In the genomic region with DNA sequence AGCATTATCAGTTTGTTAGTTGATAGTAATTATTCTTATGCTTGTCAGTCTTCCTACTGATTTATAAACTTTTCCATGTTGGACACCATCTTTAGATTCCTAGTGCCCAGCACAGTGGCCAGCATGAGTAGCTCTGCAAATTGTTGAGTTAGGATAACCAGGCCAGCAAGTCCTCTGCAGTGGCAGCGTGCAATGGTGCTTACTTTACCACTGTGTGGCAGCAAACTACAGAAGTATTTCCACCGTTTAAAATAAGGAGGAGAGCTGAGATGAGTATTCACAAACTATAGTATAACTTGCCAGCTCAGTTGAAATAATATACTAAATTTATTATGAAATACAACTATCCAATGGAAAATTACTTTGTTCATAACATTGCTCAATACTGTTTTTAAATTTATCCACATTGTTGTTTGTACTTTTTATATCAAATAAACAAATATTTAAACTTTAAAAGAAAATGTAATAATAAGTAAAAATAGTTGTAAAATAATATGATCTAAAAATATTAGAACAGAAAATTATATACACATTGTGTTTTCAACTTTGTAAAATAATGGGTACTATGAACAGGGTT, we compare ENCODE assay signal across 8 cellular contexts. TPM values are rescaled to one million over a fixed set of nuclear protein-coding genes. Genes with fewer than 3 reads are reported as not detected.
DNase-seq lines count a peak whose midpoint lies in the region; ATAC-seq and TF ChIP-seq lines count a peak whose summit lies in the region.

No MANE protein-coding gene starts in this region.

- H3K4me1 ChIP-seq in GM23338 (ENCODE audit: insufficient read depth), result no peaks in the 10 kb centered on the region; the same call in none of the 2 replicates
- H3K4me1 ChIP-seq in effector memory CD4-positive, alpha-beta T cell (ENCODE audit: control insufficient read depth, insufficient read depth, low read length, poor library complexity, severe bottlenecking), result no peaks in the 10 kb centered on the region

- H3K4me3 ChIP-seq in GM23338, result no peak overlapping the region
- H3K4me3 ChIP-seq in effector memory CD4-positive, alpha-beta T cell (ENCODE audit: insufficient read depth, low read depth, low read length, poor library complexity, severe bottlenecking), result no peak overlapping the region

- peaks cover 2% of the 10 kb centered on the region for H3K27me3 Mint-ChIP-seq in GM23338 (ENCODE audit: insufficient read depth, low read depth, poor library complexity)

- H3K27ac Mint-ChIP-seq in GM23338, result no peak overlapping the region
- no peak overlapping the region for H3K27ac Mint-ChIP-seq in activated naive CD4-positive, alpha-beta T cell treated with anti-CD3 and anti-CD28 coated beads, Interleukin-2, amount 50 U/mL, for 72 hours
- no peak overlapping the region for H3K27ac Mint-ChIP-seq in stimulated activated effector memory CD8-positive, alpha-beta T cell treated with anti-CD3 and anti-CD28 coated beads, Interleukin-12 subunit alpha, Interleukin-12 subunit beta, amount 100 ng/mL, for 72 hours

- H3K36me3 ChIP-seq in GM23338 (ENCODE audit: insufficient read depth), result no peaks in the 10 kb centered on the region
- H3K36me3 ChIP-seq in effector memory CD4-positive, alpha-beta T cell (ENCODE audit: control insufficient read depth, insufficient read depth, low read length), result no peaks in the 10 kb centered on the region

- peaks cover 18% of the 10 kb centered on the region; the same call in 2 of the 3 replicates for H3K4me1 Mint-ChIP-seq in GM23338
- peaks cover 6% of the 10 kb centered on the region for H3K4me1 Mint-ChIP-seq in stimulated activated effector memory CD8-positive, alpha-beta T cell treated with anti-CD3 and anti-CD28 coated beads, Interleukin-12 subunit alpha, Interleukin-12 subunit beta, amount 100 ng/mL, for 72 hours

- H3K4me2 ChIP-seq in GM23338, result no peak overlapping the region

- peak; percentile 18 for DNase-seq in CD1c-positive myeloid dendritic cell (ENCODE audit: extremely low spot score)
- peak; percentile 77 for DNase-seq in GM23338 (ENCODE audit: low spot score)
- DNase-seq in NCI-H526 treated with DMSO at 0.1 percent for 48 hours (lab: John Stamatoyannopoulos, UW), result peak; percentile 22
- peak in 1 of 2 donors; percentile 28 for DNase-seq in activated naive CD4-positive, alpha-beta T cell treated with anti-CD3 and anti-CD28 coated beads, Interleukin-2, amount 50 U/mL, for 72 hours (ENCODE audit: low spot score in 2 of 2)
- DNase-seq in iPS-NIHi11 (ENCODE audit: low spot score), result peak; percentile 66
- DNase-seq in stimulated activated effector memory CD8-positive, alpha-beta T cell treated with anti-CD3 and anti-CD28 coated beads, Interleukin-12 subunit alpha, Interleukin-12 subunit beta, amount 100 ng/mL, for 72 hours (ENCODE audit: low spot score in 2 of 2), result no peak
- no peak for DNase-seq in effector memory CD4-positive, alpha-beta T cell

- no peaks in the 10 kb centered on the region for H3K9me3 Mint-ChIP-seq in GM23338
- H3K9me3 Mint-ChIP-seq in activated naive CD4-positive, alpha-beta T cell treated with anti-CD3 and anti-CD28 coated beads, Interleukin-2, amount 50 U/mL, for 72 hours, result no peaks in the 10 kb centered on the region
- no peaks in the 10 kb centered on the region for H3K9me3 Mint-ChIP-seq in stimulated activated effector memory CD8-positive, alpha-beta T cell treated with anti-CD3 and anti-CD28 coated beads, Interleukin-12 subunit alpha, Interleukin-12 subunit beta, amount 100 ng/mL, for 72 hours

- no peaks in the 10 kb centered on the region for H3K27me3 ChIP-seq in GM23338 (ENCODE audit: insufficient read depth)
- H3K27me3 ChIP-seq in effector memory CD4-positive, alpha-beta T cell (replicated peaks; ENCODE audit: control insufficient read depth, insufficient read depth, low read length, poor library complexity, severe bottlenecking), result no peaks in the 10 kb centered on the region

- ATAC-seq in GM23338 (peak; percentile 86), GM21786 (IDR thresholded peaks at IDR 0.05; ENCODE audit: unreplicated experiment) (no peak)
- peak; percentile 70 to 74 for ATAC-seq in activated naive CD4-positive, alpha-beta T cell treated with anti-CD3 and anti-CD28 coated beads, Interleukin-2, amount 50 U/mL, for 72 hours
- ATAC-seq in stimulated activated effector memory CD8-positive, alpha-beta T cell treated with anti-CD3 and anti-CD28 coated beads, Interleukin-12 subunit alpha, Interleukin-12 subunit beta, amount 100 ng/mL, for 72 hours, result peak; percentile 79

- no peaks in the 10 kb centered on the region for H3F3A ChIP-seq in GM23338 (replicated peaks; ENCODE audit: low read depth)

- no peak overlapping the region for H3K4me3 Mint-ChIP-seq in GM23338
- H3K4me3 Mint-ChIP-seq in stimulated activated effector memory CD8-positive, alpha-beta T cell treated with anti-CD3 and anti-CD28 coated beads, Interleukin-12 subunit alpha, Interleukin-12 subunit beta, amount 100 ng/mL, for 72 hours, result no peak overlapping the region

- no peaks in the 10 kb centered on the region for H3K9me2 ChIP-seq in GM23338 (ENCODE audit: insufficient read depth)

- H3K36me3 Mint-ChIP-seq in GM23338 (ENCODE audit: low read depth), result no peaks in the 10 kb centered on the region
- no peaks in the 10 kb centered on the region for H3K36me3 Mint-ChIP-seq in activated naive CD4-positive, alpha-beta T cell treated with anti-CD3 and anti-CD28 coated beads, Interleukin-2, amount 50 U/mL, for 72 hours
- H3K36me3 Mint-ChIP-seq in stimulated activated effector memory CD8-positive, alpha-beta T cell treated with anti-CD3 and anti-CD28 coated beads, Interleukin-12 subunit alpha, Interleukin-12 subunit beta, amount 100 ng/mL, for 72 hours, result no peaks in the 10 kb centered on the region

- H3K27ac ChIP-seq in GM23338 (ENCODE audit: low read depth), result no peak overlapping the region
- no peak overlapping the region for H3K27ac ChIP-seq in effector memory CD4-positive, alpha-beta T cell (ENCODE audit: insufficient read depth, low read length, poor library complexity, severe bottlenecking)

- H3K79me2 ChIP-seq in GM23338 (replicated peaks; ENCODE audit: insufficient read depth), result no peaks in the 10 kb centered on the region

- H2AFZ ChIP-seq in GM23338, result no peak overlapping the region

- H4K20me1 ChIP-seq in GM23338 (replicated peaks; ENCODE audit: insufficient read depth), result no peaks in the 10 kb centered on the region

- peak; percentile 70 to 79 for TF ChIP-seq CTCF in GM23338 (conservative IDR thresholded peaks at IDR 0.05; ENCODE audit: low read depth in 2 of 2)

- no peaks in the 10 kb centered on the region for H3K9me3 ChIP-seq in effector memory CD4-positive, alpha-beta T cell (ENCODE audit: control insufficient read depth, low read length)

TF ChIP-seq in GM23338, 12 proteins besides CTCF, POLR2A, EP300 and RAD21:
- no peak for TF ChIP-seq ZNF114 (CRISPR knock-in tag; IDR thresholded peaks at IDR 0.05)
- no peak for TF ChIP-seq POLR2AphosphoS5 (IDR thresholded peaks at IDR 0.05; ENCODE audit: low read depth)
- no peak for TF ChIP-seq STAT1 (IDR thresholded peaks at IDR 0.05; ENCODE audit: unreplicated experiment)
- TF ChIP-seq ZNF331 (CRISPR knock-in tag; IDR thresholded peaks at IDR 0.05; ENCODE audit: low read depth), result no peak

RNA-seq across cellular contexts. Expression of a gene that starts 9.3 kb away (rescaled TPM):
- 26.2 and 30.7 TPM in 2 replicates for total RNA-seq in GM23338 (2014; rRNA removed; shearing (Covaris generic))
- polyA plus RNA-seq in GM23338 (2016; fragmentation: Nextera tagmentation; extraction: Ambion mirVana), result 11.1 and 17.0 TPM in 2 replicates
- 10 to 100 TPM; 19.3 to 33.5 TPM for total RNA-seq in activated naive CD4-positive, alpha-beta T cell treated with anti-CD3 and anti-CD28 coated beads, Interleukin-2, amount 50 U/mL, for 72 hours

RNA-seq across cellular contexts. Expression of a gene that starts 31.9 kb away (rescaled TPM):
- 6.5 and 6.7 TPM in 2 replicates for total RNA-seq in GM23338 (2014; rRNA removed; shearing (Covaris generic))
- polyA plus RNA-seq in GM23338 (2016; fragmentation: Nextera tagmentation; extraction: Ambion mirVana), result 4.9 and 5.4 TPM in 2 replicates
- total RNA-seq in activated naive CD4-positive, alpha-beta T cell treated with anti-CD3 and anti-CD28 coated beads, Interleukin-2, amount 50 U/mL, for 72 hours, result 1 to 10 TPM; 2.4 to 8.6 TPM

Comparison
In these comparisons a context has a peak if more than half of its experiments do, and no peak if none do; other contexts are left out.
1. DNase-seq: peak in CD1c-positive myeloid dendritic cell (single experiment), GM23338 (single experiment), NCI-H526 treated with DMSO at 0.1 percent for 48 hours (single experiment) and iPS-NIHi11 (single experiment); none in stimulated activated effector memory CD8-positive, alpha-beta T cell treated with anti-CD3 and anti-CD28 coated beads, Interleukin-12 subunit alpha, Interleukin-12 subunit beta, amount 100 ng/mL, for 72 hours (0 of 2) and effector memory CD4-positive, alpha-beta T cell (0 of 3).